In genomic region chrX:18210470-18210869, GRCh38 we compare ENCODE assay signal across 12 cellular contexts. TPM values are rescaled to one million over a fixed set of nuclear protein-coding genes. Genes with fewer than 3 reads are reported as not detected.
DNase-seq lines count a peak whose midpoint lies in the region; ATAC-seq and TF ChIP-seq lines count a peak whose summit lies in the region.
"Had no signal": no experiment of that assay in that cellular context is flagged by ENCODE, and none has a peak within 500 bp of the region (broad histone marks: within the 10 kb centered on the region; RNA-seq: fewer than 3 reads in every experiment).

No MANE protein-coding gene starts in this region.

- H3K27ac ChIP-seq in MM.1S (ENCODE audit: low read length) (no peak overlapping the region), mesendoderm (ENCODE audit: low read depth, low read length) (no peak overlapping the region), upper lobe of left lung (no peak overlapping the region)
- H3K27ac ChIP-seq: thyroid gland had no signal

- no peak overlapping the region for H4K8ac ChIP-seq in mesendoderm (ENCODE audit: low read depth, low read length)

- H3K23ac ChIP-seq in mesendoderm (ENCODE audit: low read length) = no peak overlapping the region

- TF ChIP-seq POLR2A in upper lobe of left lung (IDR thresholded peaks at IDR 0.05) = no peak

- H3K27me3 ChIP-seq in MM.1S (replicated peaks; ENCODE audit: insufficient read depth, low read length) (no peaks in the 10 kb centered on the region), mesendoderm (ENCODE audit: insufficient read depth, low read length, poor library complexity) (no peaks in the 10 kb centered on the region), upper lobe of left lung (no peaks in the 10 kb centered on the region)
- H3K27me3 ChIP-seq: thyroid gland had no signal

- H3K79me2 ChIP-seq in MM.1S (ENCODE audit: low read length) (no peaks in the 10 kb centered on the region), mesendoderm (ENCODE audit: control insufficient read depth, insufficient read depth, low read length) (no peaks in the 10 kb centered on the region)

- in situ Hi-C loops in astrocyte of the cerebellum (cut with HindIII; ENCODE audit: low sequenced_read_pairs) = loop anchor here (10.0 kb wide), 1 partner anchor 416 kb away; no protein-coding TSS in a partner anchor

- H3K4me1 ChIP-seq in MM.1S (ENCODE audit: low read length) = no peaks in the 10 kb centered on the region
- H3K4me1 ChIP-seq in mesendoderm (ENCODE audit: control insufficient read depth, low read depth, low read length) = no peaks in the 10 kb centered on the region
- no peaks in the 10 kb centered on the region for H3K4me1 ChIP-seq in upper lobe of left lung
- H3K4me1 ChIP-seq: thyroid gland had no signal

- H2BK5ac ChIP-seq in mesendoderm (ENCODE audit: low read length) = no peak overlapping the region

- no CpG with 5 or more reads among the region's 2 CpGs for WGBS in mesendoderm (ENCODE audit: extremely low coverage, insufficient coverage, low lambda C conversion rate)
- WGBS in upper lobe of left lung, 2 donors = 26% methylated on average over 2 of the region's 2 CpGs

- no peak overlapping the region for H2BK120ac ChIP-seq in mesendoderm (ENCODE audit: low read depth, low read length)

- no peak overlapping the region for H3K4ac ChIP-seq in mesendoderm (ENCODE audit: low read depth, low read length)

- peak; percentile 1 for DNase-seq in DMS114 treated with DMSO at 0.1 percent for 48 hours (lab: John Stamatoyannopoulos, UW; ENCODE audit: unreplicated experiment)
- peak; percentile 7 for DNase-seq in MM.1S
- DNase-seq in astrocyte of the cerebellum (ENCODE audit: low read depth) = peak; percentile 8
- peak; percentile 7 for DNase-seq in mesendoderm
- DNase-seq in upper lobe of left lung = no peak
- DNase-seq in NCI-H2029 (lab: John Stamatoyannopoulos, UW) = no peak
- DNase-seq: NCI-H1436 treated with DMSO at 0.1 percent for 48 hours, thyroid gland had no signal

- H2AFZ ChIP-seq in MM.1S (ENCODE audit: low read length) = no peak overlapping the region

- H3K18ac ChIP-seq in mesendoderm (ENCODE audit: low read length) = no peak overlapping the region

- H2BK15ac ChIP-seq in mesendoderm (replicated peaks; ENCODE audit: low read depth) = no peak overlapping the region

- ATAC-seq in upper lobe of left lung (ENCODE audit: low FRiP score in 2 of 2) = no peak
- ATAC-seq in HG02759 (IDR thresholded peaks at IDR 0.05; ENCODE audit: unreplicated experiment) = no peak
- no peak for ATAC-seq in HG02981 (IDR thresholded peaks at IDR 0.05; ENCODE audit: unreplicated experiment)

- TF ChIP-seq CTCF in MM.1S (IDR thresholded peaks at IDR 0.05; ENCODE audit: low read length) (peak; percentile 11; the same call in 1 of the 2 replicates), astrocyte of the cerebellum (IDR thresholded peaks at IDR 0.05; ENCODE audit: low read depth, low read length, missing control alignments) (no peak), upper lobe of left lung (IDR thresholded peaks at IDR 0.05) (peak in 2 of 6 experiments; percentile 15 to 18)

- H3F3A ChIP-seq in MM.1S (ENCODE audit: insufficient read depth, low read length) = no peaks in the 10 kb centered on the region

- H3K9me2 ChIP-seq in MM.1S (replicated peaks; ENCODE audit: insufficient read depth, low read length) = no peaks in the 10 kb centered on the region

- H3K9me3 ChIP-seq in MM.1S (replicated peaks; ENCODE audit: insufficient read depth, low read length) (no peaks in the 10 kb centered on the region), upper lobe of left lung (no peaks in the 10 kb centered on the region)
- H3K9me3 ChIP-seq: thyroid gland had no signal

- H2AK5ac ChIP-seq in mesendoderm (ENCODE audit: low read length) = no peak overlapping the region

- H3K56ac ChIP-seq in mesendoderm (ENCODE audit: low read length) = no peak overlapping the region

- no peaks in the 10 kb centered on the region for H3K36me3 ChIP-seq in MM.1S (replicated peaks; ENCODE audit: insufficient read depth, low read length)
- no peaks in the 10 kb centered on the region for H3K36me3 ChIP-seq in mesendoderm (ENCODE audit: control insufficient read depth, insufficient read depth, low read length)
- no peaks in the 10 kb centered on the region for H3K36me3 ChIP-seq in upper lobe of left lung
- H3K36me3 ChIP-seq: thyroid gland had no signal

- H3K4me3 ChIP-seq in MM.1S (ENCODE audit: low read length) = no peak overlapping the region
- no peak overlapping the region for H3K4me3 ChIP-seq in astrocyte of the cerebellum (ENCODE audit: low read depth, low read length)
- H3K4me3 ChIP-seq in mesendoderm (ENCODE audit: low read length) = no peak overlapping the region
- H3K4me3 ChIP-seq in upper lobe of left lung = no peak overlapping the region
- H3K4me3 ChIP-seq: thyroid gland had no signal

- H4K20me1 ChIP-seq in MM.1S (ENCODE audit: insufficient read depth, low read length) = no peaks in the 10 kb centered on the region

- no peak overlapping the region for H4K5ac ChIP-seq in mesendoderm (ENCODE audit: low read length)

- TF ChIP-seq EP300 in upper lobe of left lung (IDR thresholded peaks at IDR 0.05) = no peak

- H3K4me2 ChIP-seq in MM.1S (ENCODE audit: low read depth, low read length) (no peak overlapping the region), mesendoderm (ENCODE audit: low read length) (no peak overlapping the region)

- H3K79me1 ChIP-seq in mesendoderm (ENCODE audit: low read length) = no peaks in the 10 kb centered on the region

- no peak overlapping the region for H3K9ac ChIP-seq in MM.1S (ENCODE audit: low read length)
- no peak overlapping the region for H3K9ac ChIP-seq in mesendoderm (ENCODE audit: low read length)

RNA-seq across cellular contexts. Expression of gene BEND2, which starts 10.2 kb away (rescaled TPM):
- not detected for polyA plus RNA-seq in mesendoderm (2013, experiment 1 of 2)
- polyA plus RNA-seq in mesendoderm (2013, experiment 2 of 2) = not detected
- under 1 TPM in 2 of 6 donors, not detected in 4; 0.11 to 0.15 TPM for total RNA-seq in upper lobe of left lung
- total RNA-seq: H1 had no signal
- polyA plus RNA-seq: adipose tissue, H1 had no signal

Comparison
In these comparisons a context has a peak if more than half of its experiments do, and no peak if none do; other contexts are left out.
1. DNase-seq: peak in DMS114 treated with DMSO at 0.1 percent for 48 hours (single experiment), MM.1S (single experiment), astrocyte of the cerebellum (single experiment) and mesendoderm (single experiment); none in upper lobe of left lung (0 of 2) and NCI-H2029 (single experiment).